Comparison of ENCODE assay signal across 1 cellular context in genomic region chr16:65745-66144, GRCh38.
A peak's percentile ranks its signal among the peaks of the same experiment; 100 is the strongest.
TF ChIP-seq lines count a peak whose summit lies in the region.

No MANE protein-coding gene starts in this region.

TF ChIP-seq in HepG2, 621 proteins besides CTCF, POLR2A, EP300 and RAD21 (continued from another document and continues in another):
- no peak for TF ChIP-seq HOMEZ (CRISPR knock-in tag; IDR thresholded peaks at IDR 0.05; ENCODE audit: low read depth)
- no peak for TF ChIP-seq ZNF710 (CRISPR knock-in tag; IDR thresholded peaks at IDR 0.05; ENCODE audit: borderline replicate concordance)
- TF ChIP-seq ZNF672 (CRISPR knock-in tag; IDR thresholded peaks at IDR 0.05): no peak
- TF ChIP-seq DR1 (CRISPR knock-in tag; IDR thresholded peaks at IDR 0.05): no peak
- TF ChIP-seq ZNF781 (CRISPR knock-in tag; IDR thresholded peaks at IDR 0.05; ENCODE audit: borderline replicate concordance, not compliant biosample characterization): no peak
- TF ChIP-seq SKI (IDR thresholded peaks at IDR 0.05; ENCODE audit: partially characterized antibody): no peak
- no peak for TF ChIP-seq ZNF549 (CRISPR knock-in tag; IDR thresholded peaks at IDR 0.05)
- TF ChIP-seq DPF2 (CRISPR knock-in tag; IDR thresholded peaks at IDR 0.05; ENCODE audit: borderline replicate concordance, low read depth): no peak
- TF ChIP-seq ZBTB8A (CRISPR knock-in tag; IDR thresholded peaks at IDR 0.05; ENCODE audit: borderline replicate concordance, low read depth): no peak
- TF ChIP-seq ELK4 (CRISPR knock-in tag; IDR thresholded peaks at IDR 0.05; ENCODE audit: borderline replicate concordance): no peak
- no peak for TF ChIP-seq NFYC (CRISPR knock-in tag; IDR thresholded peaks at IDR 0.05)
- TF ChIP-seq JDP2 (CRISPR knock-in tag; IDR thresholded peaks at IDR 0.05; ENCODE audit: borderline replicate concordance): no peak
- TF ChIP-seq ZBTB20 (CRISPR knock-in tag; IDR thresholded peaks at IDR 0.05; ENCODE audit: borderline replicate concordance, low read depth): no peak
- no peak for TF ChIP-seq ZNF558 (CRISPR knock-in tag; IDR thresholded peaks at IDR 0.05; ENCODE audit: borderline replicate concordance)
- no peak for TF ChIP-seq ZNF780A (CRISPR knock-in tag; IDR thresholded peaks at IDR 0.05)
- TF ChIP-seq GLI4 (CRISPR knock-in tag; IDR thresholded peaks at IDR 0.05; ENCODE audit: borderline replicate concordance): no peak
- TF ChIP-seq ZNF510 (CRISPR knock-in tag; IDR thresholded peaks at IDR 0.05; ENCODE audit: low read depth): no peak
- 0 out of 2 replicates have a peak, but pooled peaks have one; percentile 22 for TF ChIP-seq HDAC1 (CRISPR knock-in tag; IDR thresholded peaks at IDR 0.05)
- no peak for TF ChIP-seq NFKBIZ (CRISPR knock-in tag; IDR thresholded peaks at IDR 0.05)
- peak; percentile 37; the same call in 1 of the 2 replicates for TF ChIP-seq SPEN (CRISPR knock-in tag; IDR thresholded peaks at IDR 0.05; ENCODE audit: low read depth)
- TF ChIP-seq TBL1XR1 (IDR thresholded peaks at IDR 0.05; ENCODE audit: borderline replicate concordance, low read length, partially characterized antibody): no peak
- TF ChIP-seq ZNF83 (CRISPR knock-in tag; IDR thresholded peaks at IDR 0.05; ENCODE audit: borderline replicate concordance): no peak
- no peak for TF ChIP-seq TCF7 (IDR thresholded peaks at IDR 0.05; ENCODE audit: low read depth)
- no peak for TF ChIP-seq ZNF766 (CRISPR knock-in tag; IDR thresholded peaks at IDR 0.05; ENCODE audit: borderline replicate concordance)
- TF ChIP-seq ZSCAN21 (CRISPR knock-in tag; IDR thresholded peaks at IDR 0.05; ENCODE audit: borderline replicate concordance): peak; percentile 27; the same call in 1 of the 2 replicates
- no peak for TF ChIP-seq MZF1 (CRISPR knock-in tag; IDR thresholded peaks at IDR 0.05; ENCODE audit: borderline replicate concordance)
- TF ChIP-seq CC2D1A (CRISPR knock-in tag; IDR thresholded peaks at IDR 0.05): no peak
- TF ChIP-seq ZNF33B (CRISPR knock-in tag; IDR thresholded peaks at IDR 0.05): no peak
- no peak for TF ChIP-seq JUND (CRISPR knock-in tag; IDR thresholded peaks at IDR 0.05)
- no peak for TF ChIP-seq ATF1 (CRISPR knock-in tag; IDR thresholded peaks at IDR 0.05)
- TF ChIP-seq SMC3 (IDR thresholded peaks at IDR 0.05; ENCODE audit: low read length): peak; percentile 75; the same call in 1 of the 2 replicates
- TF ChIP-seq KDM5A (IDR thresholded peaks at IDR 0.05; ENCODE audit: borderline replicate concordance, low read length): no peak
- TF ChIP-seq SNAPC2 (CRISPR knock-in tag; IDR thresholded peaks at IDR 0.05): no peak
- no peak for TF ChIP-seq ZNF3 (CRISPR knock-in tag; IDR thresholded peaks at IDR 0.05)
- TF ChIP-seq CENPBD1 (CRISPR knock-in tag; IDR thresholded peaks at IDR 0.05; ENCODE audit: borderline replicate concordance, low read depth): no peak
- TF ChIP-seq NCOA1 (CRISPR knock-in tag; IDR thresholded peaks at IDR 0.05): no peak
- no peak for TF ChIP-seq ZBTB49 (CRISPR knock-in tag; IDR thresholded peaks at IDR 0.05; ENCODE audit: borderline replicate concordance)
- no peak for TF ChIP-seq ISL2 (CRISPR knock-in tag; IDR thresholded peaks at IDR 0.05)
- peak; percentile 59; the same call in 1 of the 2 replicates for TF ChIP-seq SALL2 (CRISPR knock-in tag; IDR thresholded peaks at IDR 0.05)
- TF ChIP-seq FIP1L1 (IDR thresholded peaks at IDR 0.05; ENCODE audit: borderline replicate concordance, insufficient read depth, low read depth, low read length): no peak
- peak; percentile 65; the same call in 1 of the 2 replicates for TF ChIP-seq ZNF614 (CRISPR knock-in tag; IDR thresholded peaks at IDR 0.05; ENCODE audit: borderline replicate concordance)
- no peak for TF ChIP-seq ZFP36L1 (CRISPR knock-in tag; IDR thresholded peaks at IDR 0.05)
- TF ChIP-seq FOXK1 (CRISPR knock-in tag; IDR thresholded peaks at IDR 0.05; ENCODE audit: borderline replicate concordance, low read depth): 0 out of 2 replicates have a peak, but pooled peaks have one; percentile 22
- no peak for TF ChIP-seq ZHX2 (IDR thresholded peaks at IDR 0.05; ENCODE audit: low read depth)
- no peak for TF ChIP-seq ZHX2 (CRISPR knock-in tag; IDR thresholded peaks at IDR 0.05; ENCODE audit: borderline replicate concordance)
- no peak for TF ChIP-seq ZNF713 (CRISPR knock-in tag; IDR thresholded peaks at IDR 0.05)
- no peak for TF ChIP-seq MXD3 (CRISPR knock-in tag; IDR thresholded peaks at IDR 0.05)
- TF ChIP-seq TIGD3 (CRISPR knock-in tag; IDR thresholded peaks at IDR 0.05; ENCODE audit: borderline replicate concordance): no peak
- TF ChIP-seq ZUFSP (CRISPR knock-in tag; IDR thresholded peaks at IDR 0.05; ENCODE audit: borderline replicate concordance): no peak
- no peak for TF ChIP-seq AHR (CRISPR knock-in tag; IDR thresholded peaks at IDR 0.05)
- TF ChIP-seq BCL6 (CRISPR knock-in tag; IDR thresholded peaks at IDR 0.05): peak; percentile 52; the same call in 1 of the 2 replicates
- TF ChIP-seq NCOR1 (IDR thresholded peaks at IDR 0.05; ENCODE audit: borderline replicate concordance, low read length): no peak
- TF ChIP-seq SCMH1 (CRISPR knock-in tag; IDR thresholded peaks at IDR 0.05; ENCODE audit: borderline replicate concordance): no peak
- TF ChIP-seq ZNF30 (CRISPR knock-in tag; IDR thresholded peaks at IDR 0.05): no peak
- TF ChIP-seq NR3C1 (CRISPR knock-in tag; IDR thresholded peaks at IDR 0.05): no peak
- TF ChIP-seq DNMT3B (CRISPR knock-in tag; conservative IDR thresholded peaks at IDR 0.05): no peak
- no peak for TF ChIP-seq ISX (CRISPR knock-in tag; conservative IDR thresholded peaks at IDR 0.05)
- no peak for TF ChIP-seq ZMAT3 (CRISPR knock-in tag; conservative IDR thresholded peaks at IDR 0.05)
